ENCODE assay signal across 9 cellular contexts in genomic region chr7:95718556-95719410, GRCh38. TPM values are rescaled to one million over a fixed set of nuclear protein-coding genes. Genes with fewer than 3 reads are reported as not detected.
DNase-seq lines count a peak whose midpoint lies in the region; ATAC-seq and TF ChIP-seq lines count a peak whose summit lies in the region.
"Had no signal": no experiment of that assay in that cellular context is flagged by ENCODE, and none has a peak within 500 bp of the region (broad histone marks: within the 10 kb centered on the region; RNA-seq: fewer than 3 reads in every experiment).

No MANE protein-coding gene starts in this region.

- no peaks in the 10 kb centered on the region for H3K9me3 Mint-ChIP-seq in stimulated activated naive CD8-positive, alpha-beta T cell treated with anti-CD3 and anti-CD28 coated beads, Interleukin-15, amount 100 ng/mL, for 72 hours
- H3K9me3 Mint-ChIP-seq in Calu3 (ENCODE audit: low read depth, unreplicated experiment) = no peaks in the 10 kb centered on the region
- H3K9me3 Mint-ChIP-seq: naive B cell had no signal

- H3K4me3 Mint-ChIP-seq in stimulated activated naive CD8-positive, alpha-beta T cell treated with anti-CD3 and anti-CD28 coated beads, Interleukin-15, amount 100 ng/mL, for 72 hours = no peak overlapping the region
- H3K4me3 Mint-ChIP-seq in Calu3 (ENCODE audit: low read depth, unreplicated experiment) = no peak overlapping the region
- H3K4me3 Mint-ChIP-seq: naive B cell had no signal

- CTCF ChIA-PET in Calu3 (lab: Charles Lee) = no interaction called here

- no TSS peak for BruUV-seq in Calu3 (replicated peaks; lab: Mats Ljungman, UMichigan)

- H3K36me3 ChIP-seq in MG63 = no peaks in the 10 kb centered on the region

- DNase-seq in COLO829 (ENCODE audit: low spot score) (peak; percentile 64), HT1080 (ENCODE audit: low read depth) (peak; percentile 24), SK-MEL-5 (ENCODE audit: low read depth, low spot score) (peak; percentile 70), kidney tubule cell (ENCODE audit: low spot score) (peak; percentile 10), NCI-H2029 (lab: John Stamatoyannopoulos, UW) (no peak), Calu3 (no peak), MG63 (no peak)
- no peak for DNase-seq in stimulated activated naive CD8-positive, alpha-beta T cell treated with anti-CD3 and anti-CD28 coated beads, Interleukin-15, amount 100 ng/mL, for 72 hours
- DNase-seq: naive B cell had no signal

- no peak overlapping the region for H3K4me3 ChIP-seq in MG63

- H3K4me1 Mint-ChIP-seq in stimulated activated naive CD8-positive, alpha-beta T cell treated with anti-CD3 and anti-CD28 coated beads, Interleukin-15, amount 100 ng/mL, for 72 hours = no peaks in the 10 kb centered on the region
- H3K4me1 Mint-ChIP-seq in Calu3 (ENCODE audit: low read depth, unreplicated experiment) = no peaks in the 10 kb centered on the region

- in situ Hi-C loops in SK-MEL-5 (cut with HindIII; ENCODE audit: low pct_unique_long_range_greater_than_20kb, low sequenced_read_pairs) = no loop called here

- peaks cover 15% of the 10 kb centered on the region for H3K27me3 Mint-ChIP-seq in stimulated activated naive CD8-positive, alpha-beta T cell treated with anti-CD3 and anti-CD28 coated beads, Interleukin-15, amount 100 ng/mL, for 72 hours
- peaks cover 34% of the 10 kb centered on the region for H3K27me3 Mint-ChIP-seq in Calu3 (ENCODE audit: unreplicated experiment)

- no peaks in the 10 kb centered on the region for H3K36me3 Mint-ChIP-seq in Calu3 (ENCODE audit: insufficient read depth, unreplicated experiment)
- H3K36me3 Mint-ChIP-seq: naive B cell had no signal

- no peaks in the 10 kb centered on the region for H3K9me3 ChIP-seq in MG63

- no peak for ATAC-seq in stimulated activated naive CD8-positive, alpha-beta T cell treated with anti-CD3 and anti-CD28 coated beads, Interleukin-15, amount 100 ng/mL, for 72 hours

- intact Hi-C loops in Calu3 (cut with micrococcal nuclease; ENCODE audit: unreplicated experiment) = no loop called here

- H3K27ac Mint-ChIP-seq in stimulated activated naive CD8-positive, alpha-beta T cell treated with anti-CD3 and anti-CD28 coated beads, Interleukin-15, amount 100 ng/mL, for 72 hours = no peak overlapping the region
- no peak overlapping the region for H3K27ac Mint-ChIP-seq in Calu3 (ENCODE audit: unreplicated experiment)

- no peaks in the 10 kb centered on the region for H3K27me3 ChIP-seq in MG63

- TF ChIP-seq CTCF in Calu3 (IDR thresholded peaks at IDR 0.05; ENCODE audit: unreplicated experiment) = no peak

RNA-seq across cellular contexts. Expression of gene DYNC1I1, which starts 53.6 kb away (rescaled TPM):
- total RNA-seq in HT1080 (2014; rRNA removed; shearing (Covaris generic)) = 2.4 and 2.7 TPM in 2 replicates
- 3.5 and 4.2 TPM in 2 replicates for polyA plus RNA-seq in HT1080 (2015; cell fraction: cytosol; rRNA removed)
- 3.6 and 5.0 TPM in 2 replicates for polyA plus RNA-seq in HT1080 (2015; cell fraction: nucleus; rRNA removed)
- 18.2 and 19.3 TPM in 2 replicates for total RNA-seq in SK-MEL-5 (2014; rRNA removed; shearing (Covaris generic))
- 15.6 and 16.3 TPM in 2 replicates for polyA plus RNA-seq in SK-MEL-5 (2015; cell fraction: cytosol; rRNA removed)
- 6.3 and 7.3 TPM in 2 replicates for polyA plus RNA-seq in SK-MEL-5 (2015; cell fraction: nucleus; rRNA removed)
- 0.73 and 1.4 TPM in 2 replicates for total RNA-seq in Calu3 (2022)
- total RNA-seq in MG63 (2014; rRNA removed; shearing (Covaris generic); ENCODE audit: low replicate concordance) = 2.2 and 2.3 TPM in 2 replicates

Comparison
In these comparisons a context has a peak if more than half of its experiments do, and no peak if none do; other contexts are left out.
1. DNase-seq: peak in COLO829 (single experiment), HT1080 (single experiment), SK-MEL-5 (single experiment) and kidney tubule cell (single experiment); none in NCI-H2029 (single experiment), stimulated activated naive CD8-positive, alpha-beta T cell treated with anti-CD3 and anti-CD28 coated beads, Interleukin-15, amount 100 ng/mL, for 72 hours (0 of 2), Calu3 (single experiment) and MG63 (single experiment).